31 cellular contexts compared by ENCODE assay signal in genomic region chr6:86516087-86516486, GRCh38.
"Had no signal": no experiment of that assay in that cellular context is flagged by ENCODE, and none has a peak within 500 bp of the region (broad histone marks: within the 10 kb centered on the region; RNA-seq: fewer than 3 reads in every experiment).

No MANE protein-coding gene starts in this region.

- H3K27ac ChIP-seq: body of pancreas, breast epithelium, coronary artery, PC-9, RWPE1 had no signal

- DNase-seq: activated CD4-positive, alpha-beta T cell treated with anti-CD3 and anti-CD28 coated beads, Interleukin-2, amount 10 ng/mL, durations not matched to agents 24 days and 14 days; activated CD4-positive, alpha-beta T cell treated with anti-CD3 and anti-CD28 coated beads, Interleukin-2, amount 50 U/mL, for 4 hours; activated CD8-positive, alpha-beta T cell treated with anti-CD3 and anti-CD28 coated beads for 36 hours; activated effector memory CD4-positive, alpha-beta T cell treated with anti-CD3 and anti-CD28 coated beads, Interleukin-2, amount 50 U/mL, for 16 hours; activated naive CD4-positive, alpha-beta T cell; activated naive CD4-positive, alpha-beta T cell treated with anti-CD3 and anti-CD28 coated beads, Interleukin-2, amount 50 U/mL, for 16 hours; activated naive CD8-positive, alpha-beta T cell treated with anti-CD3 and anti-CD28 coated beads for 36 hours; activated T-cell treated with anti-CD3 and anti-CD28 coated beads, Interleukin-2, amount 50 U/mL, for 1 hour; activated T-cell treated with anti-CD3 and anti-CD28 coated beads, Interleukin-2, amount 50 U/mL, for 72 hours; amniotic stem cell; body of pancreas; MG63; NCI-H1092; NCI-H1436 treated with DMSO at 0.1 percent for 48 hours; NCI-H1694 treated with DMSO at 0.1 percent for 48 hours; NCI-H2029; NCI-H2107; NCI-H2171; NCI-H2227 treated with DMSO at 0.1 percent for 48 hours; NCI-H446 treated with DMSO at 0.1 percent for 48 hours; NCI-H524; NCI-H69; NCI-H82; PC-9; Right ventricle myocardium superior; SW 1271 had no signal

- H3K36me3 ChIP-seq: breast epithelium, MG63 had no signal

- H3K4me2 ChIP-seq: PC-9 had no signal

- H3K4me1 Mint-ChIP-seq: activated CD4-positive, alpha-beta T cell treated with anti-CD3 and anti-CD28 coated beads, Interleukin-2, amount 10 ng/mL, durations not matched to agents 24 days and 14 days; activated naive CD8-positive, alpha-beta T cell treated with anti-CD3 and anti-CD28 coated beads for 36 hours; activated T-helper 17 cell treated with anti-CD3 and anti-CD28 coated beads, Interleukin-2, amount 50 U/mL, for 72 hours had no signal

- H2AFZ ChIP-seq: PC-9 had no signal

- H3K27me3 ChIP-seq: body of pancreas, breast epithelium, MG63 had no signal

- H3K9me3 Mint-ChIP-seq: activated CD4-positive, alpha-beta T cell treated with anti-CD3 and anti-CD28 coated beads, Interleukin-2, amount 10 ng/mL, durations not matched to agents 24 days and 14 days; activated naive CD8-positive, alpha-beta T cell treated with anti-CD3 and anti-CD28 coated beads for 36 hours; activated T-cell treated with anti-CD3 and anti-CD28 coated beads, Interleukin-2, amount 50 U/mL, for 72 hours had no signal

- H3K9me3 ChIP-seq: body of pancreas, breast epithelium, MG63 had no signal

- H3K27ac Mint-ChIP-seq: activated CD4-positive, alpha-beta T cell treated with anti-CD3 and anti-CD28 coated beads, Interleukin-2, amount 10 ng/mL, durations not matched to agents 24 days and 14 days; activated CD8-positive, alpha-beta T cell treated with anti-CD3 and anti-CD28 coated beads for 36 hours; activated naive CD8-positive, alpha-beta T cell treated with anti-CD3 and anti-CD28 coated beads for 36 hours; activated T-cell treated with anti-CD3 and anti-CD28 coated beads, Interleukin-2, amount 50 U/mL, for 72 hours; activated T-helper 17 cell treated with anti-CD3 and anti-CD28 coated beads, Interleukin-2, amount 50 U/mL, for 72 hours; T-helper 2 cell treated with Interferon-gamma antibody and Interleukin-4, amounts not matched to agents 5 μg/mL and 100 μg/mL, for 36 hours had no signal

- H3K27me3 Mint-ChIP-seq: activated CD4-positive, alpha-beta T cell treated with anti-CD3 and anti-CD28 coated beads, Interleukin-2, amount 10 ng/mL, durations not matched to agents 24 days and 14 days; activated CD8-positive, alpha-beta T cell treated with anti-CD3 and anti-CD28 coated beads for 36 hours; activated naive CD8-positive, alpha-beta T cell treated with anti-CD3 and anti-CD28 coated beads for 36 hours; activated T-helper 17 cell treated with anti-CD3 and anti-CD28 coated beads, Interleukin-2, amount 50 U/mL, for 72 hours had no signal

- ATAC-seq: activated CD8-positive, alpha-beta T cell treated with anti-CD3 and anti-CD28 coated beads for 36 hours; activated T-cell treated with anti-CD3 and anti-CD28 coated beads, Interleukin-2, amount 50 U/mL, for 72 hours; activated T-helper 17 cell treated with anti-CD3 and anti-CD28 coated beads, Interleukin-2, amount 50 U/mL, for 72 hours; body of pancreas had no signal

- H3K36me3 Mint-ChIP-seq: activated naive CD8-positive, alpha-beta T cell treated with anti-CD3 and anti-CD28 coated beads for 36 hours had no signal

- H3K4me3 Mint-ChIP-seq: activated CD4-positive, alpha-beta T cell treated with anti-CD3 and anti-CD28 coated beads, Interleukin-2, amount 10 ng/mL, durations not matched to agents 24 days and 14 days; activated CD8-positive, alpha-beta T cell treated with anti-CD3 and anti-CD28 coated beads for 36 hours; activated naive CD8-positive, alpha-beta T cell treated with anti-CD3 and anti-CD28 coated beads for 36 hours; activated T-cell treated with anti-CD3 and anti-CD28 coated beads, Interleukin-2, amount 50 U/mL, for 72 hours; activated T-helper 17 cell treated with anti-CD3 and anti-CD28 coated beads, Interleukin-2, amount 50 U/mL, for 72 hours; T-helper 2 cell treated with Interferon-gamma antibody and Interleukin-4, amounts not matched to agents 5 μg/mL and 100 μg/mL, for 36 hours had no signal

- H3K4me1 ChIP-seq: body of pancreas, breast epithelium had no signal

- H3K4me3 ChIP-seq: body of pancreas, breast epithelium, coronary artery, MG63, PC-9 had no signal
